Comparison of ENCODE assay signal across 1 cellular context in genomic region chr5:14174235-14174636, GRCh38.
TF ChIP-seq lines count a peak whose summit lies in the region.

No MANE protein-coding gene starts in this region.

TF ChIP-seq in GM23338, 12 proteins besides CTCF, POLR2A, EP300 and RAD21 (continued from another document):
- TF ChIP-seq ZNF462 (CRISPR knock-in tag; IDR thresholded peaks at IDR 0.05) (no peak), REST (IDR thresholded peaks at IDR 0.05; ENCODE audit: unreplicated experiment) (no peak), ETS1 (IDR thresholded peaks at IDR 0.05) (no peak), JUNB (IDR thresholded peaks at IDR 0.05; ENCODE audit: unreplicated experiment) (no peak), POLR2AphosphoS5 (IDR thresholded peaks at IDR 0.05; ENCODE audit: low read depth) (no peak), EZH2 (IDR thresholded peaks at IDR 0.05; ENCODE audit: low read depth, unreplicated experiment) (no peak)
